ENCODE assay signal across 25 cellular contexts in genomic region chr7:47145326-47145725, GRCh38.
DNase-seq lines count a peak whose midpoint lies in the region; ATAC-seq and TF ChIP-seq lines count a peak whose summit lies in the region.
"Had no signal": no experiment of that assay in that cellular context is flagged by ENCODE, and none has a peak within 500 bp of the region (broad histone marks: within the 10 kb centered on the region; RNA-seq: fewer than 3 reads in every experiment).

No MANE protein-coding gene starts in this region.

- no peak for ATAC-seq in GM18909 (IDR thresholded peaks at IDR 0.05; ENCODE audit: poor library complexity, unreplicated experiment)
- ATAC-seq: CD8-positive, alpha-beta T cell had no signal

- no peak overlapping the region for H2BK12ac ChIP-seq in mesenchymal stem cell (ENCODE audit: low read length in 2 of 2)

- H3K27me3 ChIP-seq in mesenchymal stem cell (ENCODE audit: control insufficient read depth in 1 of 2, insufficient read depth in 1 of 2, low read length in 2 of 2), result no peaks in the 10 kb centered on the region
- no peaks in the 10 kb centered on the region for H3K27me3 ChIP-seq in uterus
- no peaks in the 10 kb centered on the region for H3K27me3 ChIP-seq in SK-N-SH (ENCODE audit: insufficient read depth)
- H3K27me3 ChIP-seq: Peyer's patch had no signal

- no peak overlapping the region for H3K18ac ChIP-seq in mesenchymal stem cell (ENCODE audit: low read depth in 1 of 2, low read length in 2 of 2)

- H3K9ac ChIP-seq in mesenchymal stem cell (ENCODE audit: low read length) (no peak overlapping the region), SK-N-SH (no peak overlapping the region)

- H3K4me3 ChIP-seq in AG10803 (ENCODE audit: low read length) (no peak overlapping the region), OCI-LY7 (ENCODE audit: low read depth, low read length, poor library complexity, severe bottlenecking) (no peak overlapping the region), mesenchymal stem cell (ENCODE audit: insufficient read depth in 1 of 2, low read depth in 1 of 2, low read length in 2 of 2) (no peak overlapping the region), uterus (no peak overlapping the region), SK-N-SH (ENCODE audit: low read depth in 2 of 2, low read length in 1 of 2) (no peak overlapping the region)
- H3K4me3 ChIP-seq: HAP-1, Peyer's patch, SK-N-MC had no signal

- H3K79me2 ChIP-seq in OCI-LY7 (ENCODE audit: insufficient read depth, low read depth, low read length) (peaks cover 19% of the 10 kb centered on the region; the same call in 1 of the 2 replicates), SK-N-SH (ENCODE audit: insufficient read depth) (no peaks in the 10 kb centered on the region)

- CTCF ChIA-PET in OCI-LY7 (lab: Charles Lee; ENCODE audit: unreplicated experiment) (interaction anchor here (0.6 kb wide), 1 partner anchor 20 kb away, joined by 3 read pairs; no protein-coding TSS in a partner anchor), SK-N-SH (lab: Yijun Ruan, JAX) (no interaction called here)

- H3K79me1 ChIP-seq in mesenchymal stem cell (replicated peaks; ENCODE audit: low read length, poor library complexity, severe bottlenecking), result no peaks in the 10 kb centered on the region

- no CpG with 5 or more reads among the region's 1 CpG for WGBS in mesenchymal stem cell
- WGBS in SK-N-SH (ENCODE audit: low lambda C conversion rate), result 14% methylated on average over 1 of the region's 1 CpG

- peak overlapping the region; percentile 61 for H2BK120ac ChIP-seq in mesenchymal stem cell (ENCODE audit: low read depth, low read length)

- H3F3A ChIP-seq in SK-N-SH (replicated peaks; ENCODE audit: insufficient read depth), result no peaks in the 10 kb centered on the region

- H2BK15ac ChIP-seq in mesenchymal stem cell (ENCODE audit: low read depth, poor library complexity, severe bottlenecking), result no peak overlapping the region

- no peak overlapping the region for H2BK5ac ChIP-seq in mesenchymal stem cell (ENCODE audit: low read depth, low read length, poor library complexity, severe bottlenecking)

- no peak for TF ChIP-seq POLR2A in uterus (IDR thresholded peaks at IDR 0.05)

- peaks cover 41% of the 10 kb centered on the region for H3K36me3 ChIP-seq in OCI-LY7 (ENCODE audit: insufficient read depth, low read length)
- H3K36me3 ChIP-seq in mesenchymal stem cell (ENCODE audit: control insufficient read depth in 1 of 2, insufficient read depth in 2 of 2, low read depth in 1 of 2, low read length in 2 of 2), result no peaks in the 10 kb centered on the region
- H3K36me3 ChIP-seq in uterus, result no peaks in the 10 kb centered on the region
- no peaks in the 10 kb centered on the region for H3K36me3 ChIP-seq in SK-N-SH (replicated peaks in 1 of 2; ENCODE audit: control insufficient read depth in 1 of 2, insufficient read depth in 2 of 2, low read length in 1 of 2)
- H3K36me3 ChIP-seq: HAP-1, Peyer's patch had no signal

- H4K8ac ChIP-seq in mesenchymal stem cell (ENCODE audit: low read length), result no peak overlapping the region

- DNase-seq in AG10803 (ENCODE audit: low read depth) (no peak), OCI-LY7 (ENCODE audit: low spot score) (no peak), mesenchymal stem cell (no peak), uterus (no peak), SK-N-SH (no peak)
- no peak for DNase-seq in stimulated activated CD4-positive, alpha-beta T cell treated with anti-CD3 and anti-CD28 coated beads, Interleukin-4, amount 100 ng/mL, for 1 hour
- DNase-seq: Caco-2; CD8-positive, alpha-beta T cell; DMS79; GF-D8; GOT3; HFFc6; Karpas-422; NCI-H1092; NCI-H1417 treated with DMSO at 0.1 percent for 48 hours; NCI-H1694 treated with DMSO at 0.1 percent for 48 hours; NCI-H2081; NCI-H2227 treated with DMSO at 0.1 percent for 48 hours; NCI-H526 treated with DMSO at 0.1 percent for 48 hours; Peyer's patch; SIG-M5 had no signal

- intact Hi-C loops in OCI-LY7 (cut with micrococcal nuclease; ENCODE audit: unreplicated experiment) (no loop called here), uterus (cut with DNase I; ENCODE audit: low total_unique reads) (no loop called here)

- no peak overlapping the region for H2AFZ ChIP-seq in OCI-LY7 (ENCODE audit: low read length)
- H2AFZ ChIP-seq in mesenchymal stem cell (ENCODE audit: low read depth, low read length), result no peak overlapping the region
- H2AFZ ChIP-seq in SK-N-SH (ENCODE audit: low read depth), result no peak overlapping the region

- TF ChIP-seq RAD21 in SK-N-SH (IDR thresholded peaks at IDR 0.05; ENCODE audit: low read length), result no peak

- TF ChIP-seq CTCF in AG10803 (conservative IDR thresholded peaks at IDR 0.05; ENCODE audit: low read length), result 0 out of 2 replicates have a peak, but pooled peaks have one; percentile 3
- no peak for TF ChIP-seq CTCF in OCI-LY7 (conservative IDR thresholded peaks at IDR 0.05; ENCODE audit: low read length)
- no peak for TF ChIP-seq CTCF in uterus (IDR thresholded peaks at IDR 0.05)
- no peak for TF ChIP-seq CTCF in SK-N-SH (IDR thresholded peaks at IDR 0.05)

- BruUV-seq in OCI-LY7 (replicated peaks; lab: Mats Ljungman, UMichigan), result no TSS peak

- H4K20me1 ChIP-seq in OCI-LY7 (ENCODE audit: insufficient read depth, low read length) (no peaks in the 10 kb centered on the region), SK-N-SH (ENCODE audit: insufficient read depth) (no peaks in the 10 kb centered on the region)

- H3K4me1 ChIP-seq in OCI-LY7 (ENCODE audit: insufficient read depth, low read length, poor library complexity, severe bottlenecking), result peaks cover 89% of the 10 kb centered on the region
- peaks cover 4% of the 10 kb centered on the region for H3K4me1 ChIP-seq in mesenchymal stem cell (ENCODE audit: control insufficient read depth, insufficient read depth, low read depth, low read length)
- peaks cover 0 to 19% of the 10 kb centered on the region in 2 donors for H3K4me1 ChIP-seq in uterus
- no peaks in the 10 kb centered on the region; a peak in 1 of 4 replicates for H3K4me1 ChIP-seq in SK-N-SH (ENCODE audit: control insufficient read depth in 1 of 2, insufficient read depth in 2 of 2, low read depth in 1 of 2, low read length in 1 of 2)
- H3K4me1 ChIP-seq: Caco-2, HAP-1, Peyer's patch had no signal

- H3K23ac ChIP-seq in mesenchymal stem cell (ENCODE audit: low read length in 2 of 2), result no peak overlapping the region

- peak overlapping the region; percentile 4 for H4K91ac ChIP-seq in mesenchymal stem cell (ENCODE audit: low read length)

- H3K9me3 ChIP-seq in OCI-LY7 (ENCODE audit: low read length) (peaks cover 9% of the 10 kb centered on the region; the same call in 1 of the 2 replicates), mesenchymal stem cell (ENCODE audit: control insufficient read depth, low read length) (no peaks in the 10 kb centered on the region), uterus (no peaks in the 10 kb centered on the region), SK-N-SH (no peaks in the 10 kb centered on the region)
- H3K9me3 ChIP-seq: Caco-2, HAP-1, Peyer's patch had no signal

- no peak overlapping the region for H3K4ac ChIP-seq in mesenchymal stem cell (ENCODE audit: low read depth in 1 of 2, low read length in 2 of 2)

- POLR2A ChIA-PET in OCI-LY7 (lab: Charles Lee) (interaction anchor here (1.2 to 2.5 kb wide), 4 partner anchors 11 to 38 kb away, joined by 3 to 9 read pairs (median 6); no protein-coding TSS in a partner anchor), SK-N-SH (lab: Yijun Ruan, JAX) (interaction anchor here (0.6 kb wide), 1 partner anchor 710 kb away, joined by 4 read pairs; no protein-coding TSS in a partner anchor)

- TF ChIP-seq EP300 in SK-N-SH (IDR thresholded peaks at IDR 0.05; ENCODE audit: borderline replicate concordance in 1 of 2, low read depth in 1 of 2, low read length in 1 of 2), result no peak

- H3K4me2 ChIP-seq in OCI-LY7 (ENCODE audit: low read length), result peak overlapping the region; percentile 9; the same call in 1 of the 2 replicates
- no peak overlapping the region for H3K4me2 ChIP-seq in mesenchymal stem cell (ENCODE audit: low read length, poor library complexity, severe bottlenecking)
- H3K4me2 ChIP-seq in SK-N-SH, result no peak overlapping the region

- H3K27ac ChIP-seq in OCI-LY7 (ENCODE audit: low read depth, low read length, poor library complexity, severe bottlenecking) (peak overlapping the region; percentile 98), mesenchymal stem cell (ENCODE audit: low read length, poor library complexity, severe bottlenecking) (no peak overlapping the region), uterus (peak overlapping the region; percentile 11 to 37), SK-N-SH (ENCODE audit: low read depth in 2 of 2, low read length in 1 of 2) (no peak overlapping the region)
- H3K27ac ChIP-seq: C4-2B, Peyer's patch, SK-N-MC had no signal

- H3K9me2 ChIP-seq in OCI-LY7 (ENCODE audit: insufficient read depth, low read length) (no peaks in the 10 kb centered on the region), SK-N-SH (no peaks in the 10 kb centered on the region)

- no peak overlapping the region for H3K14ac ChIP-seq in mesenchymal stem cell (ENCODE audit: low read length in 2 of 2)

- H2AK5ac ChIP-seq in mesenchymal stem cell (ENCODE audit: low read length, severe bottlenecking), result no peak overlapping the region

TF ChIP-seq in SK-N-SH, 30 proteins besides CTCF, POLR2A, EP300 and RAD21 (continues in another document):
- TF ChIP-seq USF1 (IDR thresholded peaks at IDR 0.05; ENCODE audit: borderline replicate concordance, low read depth) (no peak), MAX (IDR thresholded peaks at IDR 0.05; ENCODE audit: low read depth) (no peak), JUND (IDR thresholded peaks at IDR 0.05) (no peak), EZH2phosphoT487 (IDR thresholded peaks at IDR 0.05; ENCODE audit: borderline replicate concordance, low read depth) (no peak)

Comparison
In these comparisons a context has a peak if more than half of its experiments do, and no peak if none do; other contexts are left out.
1. H3K27ac ChIP-seq: peak in OCI-LY7 (single experiment) and uterus (2 of 2); none in mesenchymal stem cell (single experiment) and SK-N-SH (0 of 2).